Comparison of ENCODE assay signal across 1 cellular context in the genomic region with DNA sequence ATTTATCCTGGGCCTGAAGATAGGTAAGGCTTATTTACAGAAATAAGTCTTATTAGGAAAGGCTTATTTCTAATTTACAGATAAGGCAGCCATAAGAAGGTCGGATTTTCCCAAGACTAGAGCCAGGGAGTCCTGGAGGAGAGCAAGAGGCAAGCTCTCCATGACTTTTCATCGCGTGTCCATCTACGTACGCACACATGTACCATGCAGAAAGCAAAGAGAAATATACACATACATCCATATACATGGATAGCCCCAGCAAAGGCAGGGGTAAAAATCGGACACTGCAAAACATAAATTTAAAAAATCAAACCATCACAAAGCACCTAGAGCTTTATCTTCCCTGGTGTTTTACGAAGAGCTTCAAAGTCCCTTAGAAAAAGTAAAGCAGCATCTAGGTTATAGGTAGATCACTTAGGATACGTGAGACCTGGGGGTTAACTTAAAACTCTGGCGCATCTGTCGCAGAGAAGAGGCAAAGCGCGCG.
TF ChIP-seq lines count a peak whose summit lies in the region.

No MANE protein-coding gene starts in this region.

TF ChIP-seq in endothelial cell of umbilical vein, 7 proteins besides CTCF, POLR2A, EP300 and RAD21:
- TF ChIP-seq MYC (IDR thresholded peaks at IDR 0.05; ENCODE audit: low read depth, low read length): no peak
- no peak for TF ChIP-seq POLR2AphosphoS5 (IDR thresholded peaks at IDR 0.05; ENCODE audit: insufficient read depth, low read depth, low read length)
- no peak for TF ChIP-seq FOS (IDR thresholded peaks at IDR 0.05; ENCODE audit: borderline replicate concordance, insufficient read depth, low read length)
- no peak for TF ChIP-seq JUN (IDR thresholded peaks at IDR 0.05; ENCODE audit: borderline replicate concordance, insufficient read depth, insufficient read length, low read depth)
- TF ChIP-seq GATA2 (IDR thresholded peaks at IDR 0.05; ENCODE audit: insufficient read depth, insufficient read length, low read depth, low read length): no peak
- TF ChIP-seq, protein P1, sequence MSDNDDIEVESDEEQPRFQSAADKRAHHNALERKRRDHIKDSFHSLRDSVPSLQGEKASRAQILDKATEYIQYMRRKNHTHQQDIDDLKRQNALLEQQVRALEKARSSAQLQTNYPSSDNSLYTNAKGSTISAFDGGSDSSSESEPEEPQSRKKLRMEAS (IDR thresholded peaks at IDR 0.05; ENCODE audit: insufficient read depth, insufficient read length): no peak
- TF ChIP-seq EZH2 (IDR thresholded peaks at IDR 0.05; ENCODE audit: borderline replicate concordance, low read depth, low read length, severe bottlenecking): no peak
